ENCODE assay signal across 8 cellular contexts in genomic region chr15:68730491-68731317, GRCh38.
DNase-seq lines count a peak whose midpoint lies in the region; ATAC-seq and TF ChIP-seq lines count a peak whose summit lies in the region.

No MANE protein-coding gene starts in this region.

- peak; percentile 59 for DNase-seq in D341Med (ENCODE audit: low spot score)
- peak; percentile 5 for DNase-seq in HK-2 (ENCODE audit: unreplicated experiment)
- DNase-seq in T-helper 9 cell = peak; percentile 3
- DNase-seq in fibroblast of mammary gland (ENCODE audit: low read depth) = peak; percentile 56
- DNase-seq in natural killer cell = no peak

- no peak overlapping the region for H3K4me3 ChIP-seq in fibroblast of mammary gland (ENCODE audit: control insufficient read depth, low read depth, low read length)

- no peak overlapping the region for H3K4me3 Mint-ChIP-seq in natural killer cell
- no peak overlapping the region for H3K4me3 Mint-ChIP-seq in activated T-helper 17 cell treated with anti-CD3 and anti-CD28 coated beads, Interleukin-2, amount 50 U/mL, for 72 hours

- TF ChIP-seq CTCF in fibroblast of mammary gland (conservative IDR thresholded peaks at IDR 0.05; ENCODE audit: control insufficient read depth, insufficient read depth, low read depth, low read length) (peak; percentile 49), natural killer cell (IDR thresholded peaks at IDR 0.05) (peak; percentile 67)

- intact Hi-C loops in natural killer cell (cut with micrococcal nuclease) = loop anchor here (1.0 kb wide), 2 partner anchors 99 to 145 kb away; no protein-coding TSS in a partner anchor

- ATAC-seq in natural killer cell (peak in 1 of 3 donors; percentile 53), GM19328 (IDR thresholded peaks at IDR 0.05; ENCODE audit: unreplicated experiment) (no peak), GM21423 (IDR thresholded peaks at IDR 0.05; ENCODE audit: unreplicated experiment) (no peak)
- ATAC-seq in activated T-helper 17 cell treated with anti-CD3 and anti-CD28 coated beads, Interleukin-2, amount 50 U/mL, for 72 hours (replicated peaks) = no peak

- no peak overlapping the region for H3K27ac Mint-ChIP-seq in natural killer cell
- H3K27ac Mint-ChIP-seq in activated T-helper 17 cell treated with anti-CD3 and anti-CD28 coated beads, Interleukin-2, amount 50 U/mL, for 72 hours = no peak overlapping the region

- peaks cover 2 to 3% of the 10 kb centered on the region in 2 donors for H3K27me3 Mint-ChIP-seq in natural killer cell (ENCODE audit: low read depth in 2 of 2)
- peaks cover 3% of the 10 kb centered on the region for H3K27me3 Mint-ChIP-seq in activated T-helper 17 cell treated with anti-CD3 and anti-CD28 coated beads, Interleukin-2, amount 50 U/mL, for 72 hours

- no peaks in the 10 kb centered on the region for H3K9me3 Mint-ChIP-seq in natural killer cell
- no peaks in the 10 kb centered on the region for H3K9me3 Mint-ChIP-seq in activated T-helper 17 cell treated with anti-CD3 and anti-CD28 coated beads, Interleukin-2, amount 50 U/mL, for 72 hours

- peaks cover 0 to 6% of the 10 kb centered on the region in 2 donors for H3K4me1 Mint-ChIP-seq in natural killer cell
- H3K4me1 Mint-ChIP-seq in activated T-helper 17 cell treated with anti-CD3 and anti-CD28 coated beads, Interleukin-2, amount 50 U/mL, for 72 hours = peaks cover 4% of the 10 kb centered on the region

- no peaks in the 10 kb centered on the region for H3K36me3 Mint-ChIP-seq in natural killer cell
- H3K36me3 Mint-ChIP-seq in activated T-helper 17 cell treated with anti-CD3 and anti-CD28 coated beads, Interleukin-2, amount 50 U/mL, for 72 hours (ENCODE audit: low read depth) = no peaks in the 10 kb centered on the region
